Comparison of ENCODE assay signal across 20 cellular contexts in genomic region chr11:86148339-86148738, GRCh38.
"Had no signal": no experiment of that assay in that cellular context is flagged by ENCODE, and none has a peak within 500 bp of the region (broad histone marks: within the 10 kb centered on the region; RNA-seq: fewer than 3 reads in every experiment).

No MANE protein-coding gene starts in this region.

- H3K27ac ChIP-seq: colonic mucosa, esophagus squamous epithelium, foreskin keratinocyte, right lobe of liver, testis had no signal

- H3K4me1 ChIP-seq: colonic mucosa had no signal

- H3K4me2 ChIP-seq: smooth muscle cell had no signal

- H3K27me3 ChIP-seq: colonic mucosa, esophagus squamous epithelium, foreskin keratinocyte, ovary, right lobe of liver, testis had no signal

- H3K9me3 ChIP-seq: colonic mucosa, esophagus squamous epithelium, ovary, right lobe of liver, testis had no signal

- H3K4me3 ChIP-seq: colonic mucosa, esophagus squamous epithelium, ovary, right lobe of liver, smooth muscle cell, testis had no signal

- ATAC-seq: activated CD8-positive, alpha-beta T cell treated with anti-CD3 and anti-CD28 coated beads for 36 hours; activated naive CD4-positive, alpha-beta T cell treated with anti-CD3 and anti-CD28 coated beads, Interleukin-2, amount 50 U/mL, for 72 hours; activated T-cell treated with anti-CD3 and anti-CD28 coated beads, Interleukin-2, amount 50 U/mL, for 4 hours; foreskin keratinocyte; right lobe of liver had no signal

- H3K36me3 ChIP-seq: colonic mucosa, esophagus squamous epithelium, ovary, right lobe of liver had no signal

- DNase-seq: activated B cell treated with CpG ODN at 0.5 μM for 24 hours; activated CD4-positive, alpha-beta T cell treated with anti-CD3 and anti-CD28 coated beads for 48 hours; activated CD8-positive, alpha-beta T cell treated with anti-CD3 and anti-CD28 coated beads for 36 hours; activated effector memory CD4-positive, alpha-beta T cell treated with Interleukin-2 at 50 U/mL for 16 hours; activated T-cell treated with anti-CD3 and anti-CD28 coated beads, Interleukin-2, amount 50 U/mL, for 4 hours; caudate nucleus; colonic mucosa; esophagus squamous epithelium; foreskin keratinocyte; glutamatergic neuron; kidney glomerular epithelial cell; ovary; right lobe of liver; stimulated activated CD4-positive, alpha-beta T cell treated with anti-CD3 and anti-CD28 coated beads, Interleukin-4, amount 100 ng/mL, for 4 hours; stimulated activated CD8-positive, alpha-beta memory T cell treated with anti-CD3 and anti-CD28 coated beads, Interleukin-4, amount 100 ng/mL, for 48 hours; stimulated activated naive CD4-positive, alpha-beta T cell treated with Interleukin-2 at 50 U/mL for 16 hours; T-helper 1 cell; testis had no signal
